ENCODE assay signal across 8 cellular contexts in genomic region chr17:42132941-42133340, GRCh38. TPM values are rescaled to one million over a fixed set of nuclear protein-coding genes. Genes with fewer than 3 reads are reported as not detected.
DNase-seq lines count a peak whose midpoint lies in the region; ATAC-seq, FAIRE-seq and TF ChIP-seq lines count a peak whose summit lies in the region.

No MANE protein-coding gene starts in this region.

- peaks cover 28% of the 10 kb centered on the region for H3K36me3 ChIP-seq in left ventricle myocardium inferior
- peaks cover 6 to 14% of the 10 kb centered on the region in 2 donors for H3K36me3 ChIP-seq in small intestine (ENCODE audit: control insufficient read depth in 2 of 2, insufficient read depth in 2 of 2, low read length in 2 of 2)

- peak overlapping the region; percentile 75 for H3K27ac Mint-ChIP-seq in activated naive CD4-positive, alpha-beta T cell treated with anti-CD3 and anti-CD28 coated beads, Interleukin-2, amount 10 ng/mL, durations not matched to agents 7 days and 5 days

- H3K4me3 ChIP-seq in left ventricle myocardium inferior (peak overlapping the region; percentile 30), small intestine (ENCODE audit: low read depth in 1 of 2, low read length in 2 of 2) (no peak overlapping the region)

- no peak overlapping the region for H3K4me3 Mint-ChIP-seq in activated naive CD4-positive, alpha-beta T cell treated with anti-CD3 and anti-CD28 coated beads, Interleukin-2, amount 10 ng/mL, durations not matched to agents 7 days and 5 days

- H3K4me1 Mint-ChIP-seq in activated naive CD4-positive, alpha-beta T cell treated with anti-CD3 and anti-CD28 coated beads, Interleukin-2, amount 10 ng/mL, durations not matched to agents 7 days and 5 days = peaks cover 55% of the 10 kb centered on the region

- H3K4me1 ChIP-seq in left ventricle myocardium inferior (peaks cover 100% of the 10 kb centered on the region), small intestine (ENCODE audit: control insufficient read depth in 2 of 2, insufficient read depth in 1 of 2, low read depth in 1 of 2, low read length in 1 of 2) (peaks cover 9 to 10% of the 10 kb centered on the region in 2 donors)

- H3K27ac ChIP-seq in left ventricle myocardium inferior (replicated peaks) = peak overlapping the region; percentile 90
- peak overlapping the region; percentile 46 to 49 for H3K27ac ChIP-seq in small intestine (ENCODE audit: low read depth in 1 of 2, low read length in 1 of 2)

- no peaks in the 10 kb centered on the region for H3K9me3 Mint-ChIP-seq in activated naive CD4-positive, alpha-beta T cell treated with anti-CD3 and anti-CD28 coated beads, Interleukin-2, amount 10 ng/mL, durations not matched to agents 7 days and 5 days

- WGBS in small intestine, 3 donors = 18 to 28% (median 20%) methylated on average over 3 of the region's 3 CpGs

- H3K27me3 ChIP-seq in left ventricle myocardium inferior (ENCODE audit: low read depth) (no peaks in the 10 kb centered on the region), small intestine (ENCODE audit: control insufficient read depth in 2 of 2, insufficient read depth in 2 of 2, low read length in 2 of 2) (no peaks in the 10 kb centered on the region)

- FAIRE-seq in small intestine (lab: Jason Lieb, UNC) (no peak), D721Med (lab: Jason Lieb, UNC) (no peak)

- CTCF ChIA-PET in activated naive CD4-positive, alpha-beta T cell treated with anti-CD3 and anti-CD28 coated beads, Interleukin-2, amount 10 ng/mL, durations not matched to agents 7 days and 5 days (lab: Charles Lee) = interaction anchor here (1.0 kb wide), 1 partner anchor 14 kb away, joined by 3 read pairs; no protein-coding TSS in a partner anchor

- peak; percentile 61 for DNase-seq in stimulated activated CD4-positive, alpha-beta T cell treated with anti-CD3 and anti-CD28 coated beads, Interleukin-15, amount 100 ng/mL, for 24 hours
- no peak for DNase-seq in stimulated activated CD4-positive, alpha-beta T cell treated with anti-CD3 and anti-CD28 coated beads, Interleukin-2, amount 100 ng/mL, for 48 hours
- DNase-seq in NCI-H187 (lab: John Stamatoyannopoulos, UW) (peak; percentile 81 to 84), left ventricle myocardium inferior (peak; percentile 52), small intestine (peak; percentile 66), D721Med (ENCODE audit: insufficient read length, low spot score) (no peak)
- DNase-seq in activated naive CD4-positive, alpha-beta T cell treated with anti-CD3 and anti-CD28 coated beads, Interleukin-2, amount 10 ng/mL, durations not matched to agents 7 days and 5 days = no peak

- H3K9me3 ChIP-seq in left ventricle myocardium inferior (replicated peaks) (no peaks in the 10 kb centered on the region), small intestine (ENCODE audit: control insufficient read depth, low read depth) (no peaks in the 10 kb centered on the region)

- intact Hi-C loops in left ventricle myocardium inferior (cut with micrococcal nuclease) = no loop called here

- peaks cover 48% of the 10 kb centered on the region for H3K36me3 Mint-ChIP-seq in activated naive CD4-positive, alpha-beta T cell treated with anti-CD3 and anti-CD28 coated beads, Interleukin-2, amount 10 ng/mL, durations not matched to agents 7 days and 5 days

- no peaks in the 10 kb centered on the region for H3K27me3 Mint-ChIP-seq in activated naive CD4-positive, alpha-beta T cell treated with anti-CD3 and anti-CD28 coated beads, Interleukin-2, amount 10 ng/mL, durations not matched to agents 7 days and 5 days

- ATAC-seq in HG02973 (IDR thresholded peaks at IDR 0.05; ENCODE audit: unreplicated experiment) = no peak

- TF ChIP-seq CTCF in left ventricle myocardium inferior (IDR thresholded peaks at IDR 0.05; ENCODE audit: borderline replicate concordance) (no peak), D721Med (IDR thresholded peaks at IDR 0.05; ENCODE audit: insufficient read depth, missing control alignments) (no peak)

RNA-seq across cellular contexts. Expression of gene HSPB9, which starts 10.3 kb away (rescaled TPM):
- not detected for total RNA-seq in left ventricle myocardium inferior
- under 1 TPM in 1 of 3 donors, not detected in 2; 0.04 TPM for polyA plus RNA-seq in small intestine

RNA-seq across cellular contexts. Expression of gene KAT2A, which starts 11.8 kb away (rescaled TPM):
- 25.7 TPM for total RNA-seq in left ventricle myocardium inferior
- 10 to 100 TPM in 2 of 3 donors, 1 to 10 TPM in 1; 8.6 to 39.1 (median 13.4) TPM for polyA plus RNA-seq in small intestine

RNA-seq across cellular contexts. Expression of gene DHX58, which starts 20.4 kb away (rescaled TPM):
- 3.1 TPM for total RNA-seq in left ventricle myocardium inferior
- polyA plus RNA-seq in small intestine = 10 to 100 TPM; 11.4 to 33.8 (median 15.1) TPM

RNA-seq across cellular contexts. Expression of gene RAB5C, which starts 21.8 kb away (rescaled TPM):
- 38.6 TPM for total RNA-seq in left ventricle myocardium inferior
- polyA plus RNA-seq in small intestine = 100 to 1,000 TPM; 177 to 211 (median 210) TPM

RNA-seq across cellular contexts. Expression of gene ZNF385C, which starts 34.7 kb away (rescaled TPM):
- 0.49 TPM for total RNA-seq in left ventricle myocardium inferior
- under 1 TPM in 1 of 3 donors, not detected in 2; 0.31 TPM for polyA plus RNA-seq in small intestine

Comparison
In these comparisons a context has a peak if more than half of its experiments do, and no peak if none do; other contexts are left out.
1. DNase-seq: peak in stimulated activated CD4-positive, alpha-beta T cell treated with anti-CD3 and anti-CD28 coated beads, Interleukin-15, amount 100 ng/mL, for 24 hours (single experiment), NCI-H187 (2 of 2), left ventricle myocardium inferior (single experiment) and small intestine (single experiment); none in stimulated activated CD4-positive, alpha-beta T cell treated with anti-CD3 and anti-CD28 coated beads, Interleukin-2, amount 100 ng/mL, for 48 hours (0 of 2), activated naive CD4-positive, alpha-beta T cell treated with anti-CD3 and anti-CD28 coated beads, Interleukin-2, amount 10 ng/mL, durations not matched to agents 7 days and 5 days (single experiment) and D721Med (single experiment).